ENCODE assay signal across 1 cellular context in genomic region chr16:89572478-89573205, GRCh38.
A peak's percentile ranks its signal among the peaks of the same experiment; 100 is the strongest.
TF ChIP-seq lines count a peak whose summit lies in the region.

No MANE protein-coding gene starts in this region.

TF ChIP-seq in HepG2, 621 proteins besides CTCF, POLR2A, EP300 and RAD21 (continued from another document and continues in another):
- TF ChIP-seq ZBTB20 (CRISPR knock-in tag; IDR thresholded peaks at IDR 0.05; ENCODE audit: borderline replicate concordance, low read depth) (peak; percentile 72; the same call in 1 of the 2 replicates), USF2 (IDR thresholded peaks at IDR 0.05; ENCODE audit: low read depth, low read length) (no peak), USF2 (CRISPR knock-in tag; IDR thresholded peaks at IDR 0.05; ENCODE audit: borderline replicate concordance) (peak; percentile 45; the same call in 1 of the 2 replicates), ZNF740 (CRISPR knock-in tag; IDR thresholded peaks at IDR 0.05) (peak; percentile 79), AHR (CRISPR knock-in tag; IDR thresholded peaks at IDR 0.05) (peak; percentile 50; the same call in 1 of the 2 replicates), SOX5 (CRISPR knock-in tag; IDR thresholded peaks at IDR 0.05; ENCODE audit: borderline replicate concordance) (peak; percentile 57), ZNF782 (CRISPR knock-in tag; IDR thresholded peaks at IDR 0.05; ENCODE audit: borderline replicate concordance) (peak; percentile 50; the same call in 1 of the 2 replicates), ZNF546 (CRISPR knock-in tag; conservative IDR thresholded peaks at IDR 0.05) (peak; percentile 70; the same call in 1 of the 2 replicates), ZNF747 (CRISPR knock-in tag; IDR thresholded peaks at IDR 0.05; ENCODE audit: borderline replicate concordance) (peak; percentile 72; the same call in 1 of the 2 replicates), ZNF350 (CRISPR knock-in tag; IDR thresholded peaks at IDR 0.05; ENCODE audit: borderline replicate concordance, low read depth) (peak; percentile 90), E2F2 (CRISPR knock-in tag; IDR thresholded peaks at IDR 0.05; ENCODE audit: borderline replicate concordance) (no peak), ZNF280D (CRISPR knock-in tag; IDR thresholded peaks at IDR 0.05) (peak; percentile 88), ZMAT3 (CRISPR knock-in tag; conservative IDR thresholded peaks at IDR 0.05) (peak; percentile 80; the same call in 1 of the 2 replicates), YY1 (IDR thresholded peaks at IDR 0.05; ENCODE audit: insufficient read depth, insufficient replicate concordance, low read depth, low read length) (peak; percentile 39), ZNF451 (CRISPR knock-in tag; IDR thresholded peaks at IDR 0.05) (0 out of 2 replicates have a peak, but pooled peaks have one; percentile 41), ZNF576 (CRISPR knock-in tag; IDR thresholded peaks at IDR 0.05) (no peak), ZBED4 (CRISPR knock-in tag; IDR thresholded peaks at IDR 0.05; ENCODE audit: borderline replicate concordance) (peak; percentile 98), FLYWCH1 (CRISPR knock-in tag; IDR thresholded peaks at IDR 0.05) (no peak), POGZ (CRISPR knock-in tag; IDR thresholded peaks at IDR 0.05) (peak; percentile 8; the same call in 1 of the 2 replicates), ZNF275 (CRISPR knock-in tag; IDR thresholded peaks at IDR 0.05; ENCODE audit: borderline replicate concordance) (no peak), NR2C2 (CRISPR knock-in tag; IDR thresholded peaks at IDR 0.05; ENCODE audit: borderline replicate concordance) (peak; percentile 73; the same call in 1 of the 2 replicates), ZNF230 (CRISPR knock-in tag; IDR thresholded peaks at IDR 0.05) (peak; percentile 77; the same call in 1 of the 2 replicates), MEF2D (CRISPR knock-in tag; IDR thresholded peaks at IDR 0.05) (peak; percentile 49; the same call in 1 of the 2 replicates), HMG20A (CRISPR knock-in tag; IDR thresholded peaks at IDR 0.05; ENCODE audit: borderline replicate concordance) (peak; percentile 43; the same call in 1 of the 2 replicates), FOSL2 (CRISPR knock-in tag; IDR thresholded peaks at IDR 0.05) (peak; percentile 36), DNMT1 (CRISPR knock-in tag; IDR thresholded peaks at IDR 0.05) (0 out of 2 replicates have a peak, but pooled peaks have one; percentile 6), NFYC (CRISPR knock-in tag; IDR thresholded peaks at IDR 0.05) (0 out of 2 replicates have a peak, but pooled peaks have one; percentile 42), GFI1 (CRISPR knock-in tag; IDR thresholded peaks at IDR 0.05; ENCODE audit: borderline replicate concordance) (peak; percentile 52; the same call in 1 of the 2 replicates), THRA (CRISPR knock-in tag; IDR thresholded peaks at IDR 0.05; ENCODE audit: borderline replicate concordance) (peak; percentile 22; the same call in 1 of the 2 replicates), ZFP37 (CRISPR knock-in tag; IDR thresholded peaks at IDR 0.05; ENCODE audit: borderline replicate concordance) (0 out of 2 replicates have a peak, but pooled peaks have one; percentile 48), TAF1 (CRISPR knock-in tag; IDR thresholded peaks at IDR 0.05) (peak; percentile 63), STAT6 (CRISPR knock-in tag; IDR thresholded peaks at IDR 0.05; ENCODE audit: borderline replicate concordance) (0 out of 2 replicates have a peak, but pooled peaks have one; percentile 72), ARNT2 (CRISPR knock-in tag; IDR thresholded peaks at IDR 0.05; ENCODE audit: low read depth) (peak; percentile 68; the same call in 1 of the 2 replicates), ZNF800 (CRISPR knock-in tag; IDR thresholded peaks at IDR 0.05) (peak; percentile 64), ZNF296 (CRISPR knock-in tag; conservative IDR thresholded peaks at IDR 0.05) (peak; percentile 98), BRCA1 (CRISPR knock-in tag; IDR thresholded peaks at IDR 0.05) (no peak), SRF (IDR thresholded peaks at IDR 0.05; ENCODE audit: low read depth, low read length) (no peak), ZNF432 (CRISPR knock-in tag; IDR thresholded peaks at IDR 0.05; ENCODE audit: borderline replicate concordance) (no peak), SAP130 (CRISPR knock-in tag; IDR thresholded peaks at IDR 0.05; ENCODE audit: low read depth) (peak; percentile 86)
